In genomic region chr3:138470687-138471086, GRCh38 we compare ENCODE assay signal across 13 cellular contexts.
"Had no signal": no experiment of that assay in that cellular context is flagged by ENCODE, and none has a peak within 500 bp of the region (broad histone marks: within the 10 kb centered on the region; RNA-seq: fewer than 3 reads in every experiment).

No MANE protein-coding gene starts in this region.

- H3K9me3 ChIP-seq: esophagus squamous epithelium, SJCRH30 had no signal

- H3K36me3 ChIP-seq: esophagus squamous epithelium, SJCRH30 had no signal

- H3K27ac ChIP-seq: esophagus squamous epithelium, SJCRH30 had no signal

- H3K4me3 ChIP-seq: esophagus squamous epithelium, SJCRH30, smooth muscle cell had no signal

- H3K4me1 ChIP-seq: esophagus squamous epithelium had no signal

- H3K27me3 ChIP-seq: esophagus squamous epithelium, SJCRH30 had no signal

- DNase-seq: activated CD4-positive, alpha-beta T cell treated with anti-CD3 and anti-CD28 coated beads, Interleukin-2, amount 50 U/mL, for 48 hours; activated CD4-positive, CD25-positive, alpha-beta regulatory T cell treated with anti-CD3 and anti-CD28 coated beads, Interleukin-2, amount 50 U/mL, for 72 hours; activated CD8-positive, alpha-beta memory T cell treated with anti-CD3 and anti-CD28 coated beads, Interleukin-2, amount 10 ng/mL, durations not matched to agents 7 days and 5 days; activated gamma-delta T cell; activated T-cell treated with anti-CD3 and anti-CD28 coated beads, Interleukin-2, amount 50 U/mL, for 24 hours; anterior cingulate cortex; esophagus squamous epithelium; foreskin melanocyte; mammary epithelial cell; nephron progenitor cell; retina; SJCRH30 had no signal

- ATAC-seq: activated CD8-positive, alpha-beta memory T cell treated with anti-CD3 and anti-CD28 coated beads, Interleukin-2, amount 10 ng/mL, durations not matched to agents 7 days and 5 days had no signal
